ENCODE assay signal across 10 cellular contexts in genomic region chr12:76866726-76867125, GRCh38. TPM values are rescaled to one million over a fixed set of nuclear protein-coding genes. Genes with fewer than 3 reads are reported as not detected.
DNase-seq lines count a peak whose midpoint lies in the region; ATAC-seq and TF ChIP-seq lines count a peak whose summit lies in the region.
"Had no signal": no experiment of that assay in that cellular context is flagged by ENCODE, and none has a peak within 500 bp of the region (broad histone marks: within the 10 kb centered on the region; RNA-seq: fewer than 3 reads in every experiment).

No MANE protein-coding gene starts in this region.

- no peak overlapping the region for H3K27ac Mint-ChIP-seq in CD4-positive, alpha-beta memory T cell
- no peak overlapping the region for H3K27ac Mint-ChIP-seq in CD8-positive, alpha-beta T cell

- TF ChIP-seq CTCF in cardiac muscle cell (IDR thresholded peaks at IDR 0.05; ENCODE audit: low read depth, low read length), result no peak
- TF ChIP-seq CTCF in heart right ventricle (IDR thresholded peaks at IDR 0.05), result no peak
- no peak for TF ChIP-seq CTCF in fibroblast of mammary gland (conservative IDR thresholded peaks at IDR 0.05; ENCODE audit: control insufficient read depth, insufficient read depth, low read depth, low read length)
- no peak for TF ChIP-seq CTCF in GM13977 (IDR thresholded peaks at IDR 0.05; ENCODE audit: extremely low read depth, insufficient read depth, missing control alignments)
- no peak for TF ChIP-seq CTCF in CD8-positive, alpha-beta T cell (IDR thresholded peaks at IDR 0.05)

- no peaks in the 10 kb centered on the region for H3K9me3 Mint-ChIP-seq in CD4-positive, alpha-beta memory T cell
- no peaks in the 10 kb centered on the region for H3K9me3 Mint-ChIP-seq in CD8-positive, alpha-beta T cell

- H3K4me1 ChIP-seq in cardiac muscle cell (ENCODE audit: low read depth), result peaks cover 31% of the 10 kb centered on the region
- H3K4me1 ChIP-seq in heart right ventricle, result peaks cover 0 to 6% (median 0%) of the 10 kb centered on the region in 9 donors
- no peaks in the 10 kb centered on the region for H3K4me1 ChIP-seq in CD4-positive, alpha-beta memory T cell (ENCODE audit: insufficient read depth, low read length)
- H3K4me1 ChIP-seq in CD8-positive, alpha-beta T cell (ENCODE audit: insufficient read depth, low read length), result no peaks in the 10 kb centered on the region

- H3K27me3 ChIP-seq in cardiac muscle cell (no peaks in the 10 kb centered on the region), heart right ventricle (no peaks in the 10 kb centered on the region)
- H3K27me3 ChIP-seq in CD4-positive, alpha-beta memory T cell (ENCODE audit: insufficient read depth, low read length), result no peaks in the 10 kb centered on the region
- H3K27me3 ChIP-seq in CD8-positive, alpha-beta T cell (ENCODE audit: insufficient read depth, low read length), result no peaks in the 10 kb centered on the region

- CTCF ChIA-PET in CD4-positive, alpha-beta memory T cell (lab: Charles Lee; ENCODE audit: partially characterized antibody), result no interaction called here
- CTCF ChIA-PET in CD8-positive, alpha-beta T cell (lab: Charles Lee), result no interaction called here

- H3K36me3 ChIP-seq in cardiac muscle cell (peaks cover 10% of the 10 kb centered on the region), heart right ventricle (peaks cover 0 to 8% (median 0%) of the 10 kb centered on the region in 9 donors)
- H3K36me3 ChIP-seq in CD4-positive, alpha-beta memory T cell (ENCODE audit: insufficient read depth, low read length), result no peaks in the 10 kb centered on the region
- H3K36me3 ChIP-seq in CD8-positive, alpha-beta T cell (ENCODE audit: insufficient read depth, low read length), result no peaks in the 10 kb centered on the region

- H3K9me3 ChIP-seq in cardiac muscle cell (ENCODE audit: low read depth), result no peaks in the 10 kb centered on the region
- no peaks in the 10 kb centered on the region for H3K9me3 ChIP-seq in heart right ventricle
- no peaks in the 10 kb centered on the region for H3K9me3 ChIP-seq in CD4-positive, alpha-beta memory T cell (ENCODE audit: control insufficient read depth in 1 of 2, low read length in 2 of 2)
- no peaks in the 10 kb centered on the region for H3K9me3 ChIP-seq in CD8-positive, alpha-beta T cell (ENCODE audit: low read length)

- H3K4me1 Mint-ChIP-seq in CD4-positive, alpha-beta memory T cell, result no peaks in the 10 kb centered on the region
- no peaks in the 10 kb centered on the region for H3K4me1 Mint-ChIP-seq in CD8-positive, alpha-beta T cell (ENCODE audit: low read depth)

- in situ Hi-C loops in GM13977 (cut with MboI; ENCODE audit: low pct_unique_long_range_greater_than_20kb, low sequenced_read_pairs, unreplicated experiment), result no loop called here

- DNase-seq in cardiac muscle cell (ENCODE audit: low read depth in 1 of 2, low spot score in 1 of 2), result no peak
- DNase-seq in heart right ventricle, result no peak
- DNase-seq in NCI-H1694 (lab: John Stamatoyannopoulos, UW), result peak; percentile 56
- peak; percentile 28 for DNase-seq in fibroblast of mammary gland (ENCODE audit: low read depth)
- no peak for DNase-seq in GM13977 (ENCODE audit: low spot score)
- DNase-seq in CD4-positive, alpha-beta memory T cell, result no peak
- no peak for DNase-seq in DMS114 treated with DMSO at 0.1 percent for 48 hours (lab: John Stamatoyannopoulos, UW; ENCODE audit: unreplicated experiment)
- no peak for DNase-seq in CD8-positive, alpha-beta T cell
- DNase-seq: NCI-H146 had no signal

- H3K27me3 Mint-ChIP-seq in CD4-positive, alpha-beta memory T cell, result peaks cover 5 to 10% of the 10 kb centered on the region in 2 donors
- peaks cover 12% of the 10 kb centered on the region for H3K27me3 Mint-ChIP-seq in CD8-positive, alpha-beta T cell (ENCODE audit: low read depth)

- H3K4me3 ChIP-seq in cardiac muscle cell, result no peak overlapping the region
- no peak overlapping the region for H3K4me3 ChIP-seq in heart right ventricle
- H3K4me3 ChIP-seq in fibroblast of mammary gland (ENCODE audit: control insufficient read depth, low read depth, low read length), result no peak overlapping the region
- H3K4me3 ChIP-seq in CD4-positive, alpha-beta memory T cell (ENCODE audit: low read length in 2 of 2), result no peak overlapping the region
- H3K4me3 ChIP-seq in CD8-positive, alpha-beta T cell (ENCODE audit: low read depth, low read length), result no peak overlapping the region

- ATAC-seq in heart right ventricle, result no peak
- ATAC-seq in CD8-positive, alpha-beta T cell, result no peak

- WGBS in heart right ventricle, 2 donors, result 92 to 96% methylated on average over 8 of the region's 8 CpGs

- no peaks in the 10 kb centered on the region for H3K36me3 Mint-ChIP-seq in CD4-positive, alpha-beta memory T cell
- H3K36me3 Mint-ChIP-seq in CD8-positive, alpha-beta T cell, result no peaks in the 10 kb centered on the region

- H3K27ac ChIP-seq in cardiac muscle cell (peak overlapping the region; percentile 61), heart right ventricle (no peak overlapping the region)
- H3K27ac ChIP-seq in CD4-positive, alpha-beta memory T cell (ENCODE audit: low read depth, low read length), result no peak overlapping the region
- H3K27ac ChIP-seq in CD8-positive, alpha-beta T cell (ENCODE audit: low read depth, low read length), result no peak overlapping the region
- H3K27ac ChIP-seq: VCaP had no signal

- POLR2A ChIA-PET in CD4-positive, alpha-beta memory T cell (lab: Charles Lee; ENCODE audit: partially characterized antibody), result no interaction called here
- POLR2A ChIA-PET in CD8-positive, alpha-beta T cell (lab: Charles Lee), result no interaction called here

- H3K4me3 Mint-ChIP-seq in CD4-positive, alpha-beta memory T cell, result no peak overlapping the region
- no peak overlapping the region for H3K4me3 Mint-ChIP-seq in CD8-positive, alpha-beta T cell

- intact Hi-C loops in heart right ventricle (cut with DNase I), result no loop called here
- intact Hi-C loops in CD4-positive, alpha-beta memory T cell (cut with micrococcal nuclease), result no loop called here
- intact Hi-C loops in CD8-positive, alpha-beta T cell (cut with DNase I, micrococcal nuclease), result no loop called here

RNA-seq across cellular contexts. Expression of gene CSRP2, which starts 12.1 kb away (rescaled TPM):
- 257 and 295 TPM in 2 replicates for total RNA-seq in cardiac muscle cell
- 420 and 558 TPM in 2 replicates for polyA plus RNA-seq in cardiac muscle cell
- total RNA-seq in heart right ventricle, result 10 to 100 TPM in 9 of 10 donors, 1 to 10 TPM in 1; 9.7 to 43.5 (median 19.7) TPM
- 10 to 100 TPM; 20.8 to 46.3 TPM for polyA plus RNA-seq in heart right ventricle
- not detected for total RNA-seq in CD4-positive, alpha-beta memory T cell
- under 1 TPM; 0.11 to 0.83 TPM for polyA plus RNA-seq in CD4-positive, alpha-beta memory T cell
- total RNA-seq in CD8-positive, alpha-beta T cell, result not detected

Comparison
In these comparisons a context has a peak if more than half of its experiments do, and no peak if none do; other contexts are left out.
1. DNase-seq: peak in NCI-H1694 (single experiment) and fibroblast of mammary gland (single experiment); none in cardiac muscle cell (0 of 2), heart right ventricle (0 of 2), GM13977 (single experiment), CD4-positive, alpha-beta memory T cell (0 of 5), DMS114 treated with DMSO at 0.1 percent for 48 hours (single experiment) and CD8-positive, alpha-beta T cell (0 of 7).
2. RNA of gene CSRP2, which starts 12.1 kb away (total RNA-seq): 257 to 295 TPM in cardiac muscle cell and 9.7 to 43.5 TPM in heart right ventricle; not detected in CD8-positive, alpha-beta T cell and not detected in CD4-positive, alpha-beta memory T cell; every median in the first group is over 10 times any median in the second.